12 cellular contexts compared by ENCODE assay signal in the genomic region with DNA sequence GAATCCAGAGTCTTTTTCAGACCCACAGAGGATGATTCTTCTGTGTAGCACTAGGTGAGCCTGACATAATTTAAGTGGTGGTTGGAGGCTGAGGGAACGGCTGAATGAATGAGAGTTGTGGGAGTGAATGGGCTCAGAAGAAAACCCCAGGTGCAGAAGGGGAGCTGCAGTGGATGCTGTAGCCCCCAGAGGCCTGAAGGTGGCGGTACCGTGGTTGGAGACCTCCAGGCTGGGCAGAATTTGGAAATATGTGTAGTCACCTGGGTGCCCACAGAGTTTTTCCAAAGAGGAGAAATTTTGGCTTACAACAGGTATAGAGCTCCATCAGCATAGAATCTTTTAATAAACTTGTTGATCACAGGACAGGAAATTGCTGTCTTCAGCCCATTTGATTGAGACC. TPM values are rescaled to one million over a fixed set of nuclear protein-coding genes. Genes with fewer than 3 reads are reported as not detected.
DNase-seq lines count a peak whose midpoint lies in the region; ATAC-seq, FAIRE-seq and TF ChIP-seq lines count a peak whose summit lies in the region.
"Had no signal": no experiment of that assay in that cellular context is flagged by ENCODE, and none has a peak within 500 bp of the region (broad histone marks: within the 10 kb centered on the region; RNA-seq: fewer than 3 reads in every experiment).

No MANE protein-coding gene starts in this region.

- intact Hi-C loops in HepG2 (cut with micrococcal nuclease; ENCODE audit: unreplicated experiment) (no loop called here), right lobe of liver (cut with DNase I) (loop anchor here in 1 of 2 donors (5.0 kb wide), 1 partner anchor 87 kb away; no protein-coding TSS in a partner anchor), endothelial cell of umbilical vein (cut with micrococcal nuclease) (loop anchor here (10.0 kb wide), 1 partner anchor 905 kb away; no protein-coding TSS in a partner anchor)

- CTCF ChIA-PET in HepG2 (lab: Yijun Ruan, JAX; ENCODE audit: low intra/inter-chr PET ratio, low total read pairs) (interaction anchor here (0.8 to 1.7 kb wide), 2 partner anchors 88 to 95 kb away, joined by 3 to 7 read pairs; no protein-coding TSS in a partner anchor), endothelial cell of umbilical vein (lab: Charles Lee) (interaction anchor here (0.6 to 1.0 kb wide), 5 partner anchors 65 to 95 kb away, joined by 3 to 7 read pairs (median 4); no protein-coding TSS in a partner anchor)

- H2AFZ ChIP-seq in HepG2 (ENCODE audit: low read length) (no peak overlapping the region), endothelial cell of umbilical vein (ENCODE audit: low read depth, low read length) (no peak overlapping the region)

- peaks cover 2 to 31% of the 10 kb centered on the region in 2 experiments; a peak in 4 of 5 replicates for H3K27me3 ChIP-seq in HepG2 (ENCODE audit: control insufficient read depth in 1 of 2, insufficient read depth in 2 of 2, low read length in 2 of 2)
- H3K27me3 ChIP-seq in right lobe of liver = peaks cover 2 to 4% of the 10 kb centered on the region in 2 donors
- H3K27me3 ChIP-seq in endothelial cell of umbilical vein (ENCODE audit: control insufficient read depth in 2 of 2, insufficient read depth in 2 of 2, low read length in 2 of 2) = peaks cover 31 to 36% of the 10 kb centered on the region in 2 experiments

- no peak overlapping the region for H3K4me2 ChIP-seq in HepG2 (ENCODE audit: low read depth, low read length)
- H3K4me2 ChIP-seq in endothelial cell of umbilical vein (ENCODE audit: insufficient read depth, low read length) = no peak overlapping the region

- H4K20me1 ChIP-seq in HepG2 (ENCODE audit: insufficient read depth, low read length) (no peaks in the 10 kb centered on the region), endothelial cell of umbilical vein (replicated peaks; ENCODE audit: control insufficient read depth, extremely low read depth, insufficient read depth, low read length) (no peaks in the 10 kb centered on the region)

- H3K9me3 ChIP-seq in HepG2 (ENCODE audit: low read length) (no peaks in the 10 kb centered on the region), right lobe of liver (no peaks in the 10 kb centered on the region), endothelial cell of umbilical vein (replicated peaks; ENCODE audit: control insufficient read depth, insufficient read depth, low read length) (no peaks in the 10 kb centered on the region)
- H3K9me3 ChIP-seq: uterus had no signal

- POLR2A ChIA-PET in HepG2 (lab: Yijun Ruan, JAX) = no interaction called here
- POLR2A ChIA-PET in endothelial cell of umbilical vein (lab: Charles Lee) = no interaction called here

- 1% methylated on average over 3 of the region's 3 CpGs for WGBS in HepG2 (ENCODE audit: low lambda C conversion rate)
- WGBS in right lobe of liver (ENCODE audit: insufficient coverage, low coverage, low lambda C conversion rate, missing lambda C conversion rate) = 20% methylated on average over 3 of the region's 3 CpGs

- H3K36me3 ChIP-seq in HepG2 (replicated peaks in 1 of 2; ENCODE audit: control insufficient read depth in 1 of 2, insufficient read depth in 2 of 2, low read length in 2 of 2) (no peaks in the 10 kb centered on the region; a peak in 1 of 5 replicates), right lobe of liver (no peaks in the 10 kb centered on the region), endothelial cell of umbilical vein (ENCODE audit: control insufficient read depth in 2 of 2, extremely low read depth in 1 of 2, insufficient read depth in 2 of 2, low read length in 2 of 2) (no peaks in the 10 kb centered on the region)
- H3K36me3 ChIP-seq: uterus had no signal

- H3K4me1 ChIP-seq in HepG2 (ENCODE audit: insufficient read depth, low read length) (peaks cover 18% of the 10 kb centered on the region), right lobe of liver (no peaks in the 10 kb centered on the region), endothelial cell of umbilical vein (ENCODE audit: control insufficient read depth, extremely low read depth, insufficient read depth, low read length) (peaks cover 4% of the 10 kb centered on the region)
- H3K4me1 ChIP-seq: uterus had no signal

- in situ Hi-C loops in HepG2 (cut with HindIII; ENCODE audit: extremely low pct_ligation_motif_present, low pct_unique_long_range_greater_than_20kb) = no loop called here

- H3K4me3 ChIP-seq in HepG2 (replicated peaks in 1 of 3; ENCODE audit: insufficient read depth in 1 of 3, low read depth in 2 of 3, low read length in 3 of 3) (no peak overlapping the region), right lobe of liver (no peak overlapping the region), endothelial cell of umbilical vein (replicated peaks in 1 of 3; ENCODE audit: insufficient read depth in 1 of 3, low read depth in 1 of 3, low read length in 3 of 3) (no peak overlapping the region)
- H3K4me3 ChIP-seq: uterus had no signal

- BruUV-seq in HepG2 (replicated peaks; lab: Mats Ljungman, UMichigan) = no TSS peak
- no TSS peak for BruUV-seq in endothelial cell of umbilical vein (replicated peaks; lab: Mats Ljungman, UMichigan)

- peak; percentile 27; the same call in 1 of the 2 replicates for TF ChIP-seq CTCF in HepG2 (CRISPR knock-in tag; IDR thresholded peaks at IDR 0.05)
- peak in 2 of 4 donors; percentile 7 to 8 for TF ChIP-seq CTCF in right lobe of liver (IDR thresholded peaks at IDR 0.05)
- peak; percentile 53 to 72 for TF ChIP-seq CTCF in endothelial cell of umbilical vein (IDR thresholded peaks at IDR 0.05; ENCODE audit: extremely low read depth in 1 of 2, insufficient read depth in 1 of 2, low read depth in 1 of 2, low read length in 2 of 2)

- no peak for TF ChIP-seq RAD21 in HepG2 (CRISPR knock-in tag; IDR thresholded peaks at IDR 0.05)

- TF ChIP-seq EP300 in HepG2 (IDR thresholded peaks at IDR 0.05; ENCODE audit: low read depth in 2 of 2, low read length in 2 of 2) = no peak
- TF ChIP-seq EP300 in HepG2 (CRISPR knock-in tag; IDR thresholded peaks at IDR 0.05; ENCODE audit: borderline replicate concordance) = no peak

- no peaks in the 10 kb centered on the region for H3K79me2 ChIP-seq in HepG2 (ENCODE audit: insufficient read depth, low read length)
- H3K79me2 ChIP-seq in endothelial cell of umbilical vein (ENCODE audit: control insufficient read depth, insufficient read depth, low read length) = no peaks in the 10 kb centered on the region

- H3K27ac ChIP-seq in HepG2 (ENCODE audit: extremely low read length, insufficient read depth, low read length) = no peak overlapping the region
- no peak overlapping the region for H3K27ac ChIP-seq in right lobe of liver
- no peak overlapping the region for H3K27ac ChIP-seq in endothelial cell of umbilical vein (ENCODE audit: insufficient read depth, low read depth, low read length)
- H3K27ac ChIP-seq: uterus had no signal

- FAIRE-seq in HepG2 (lab: Jason Lieb, UNC) (no peak), endothelial cell of umbilical vein (lab: Jason Lieb, UNC) (peak; percentile 18)
- FAIRE-seq: G401.6 had no signal

- DNase-seq in HepG2 (ENCODE audit: low spot score) (no peak), right lobe of liver (no peak), NAMALWA (ENCODE audit: low spot score) (peak; percentile 54), endothelial cell of umbilical vein (ENCODE audit: low read depth, low spot score) (no peak), ureter (ENCODE audit: low spot score) (peak; percentile 22), midbrain (lab: John Stamatoyannopoulos, UW) (no peak), AG08395 (ENCODE audit: low spot score) (no peak)
- DNase-seq: amniotic stem cell, nucleus accumbens, uterus had no signal

- ATAC-seq in HepG2 (no peak), right lobe of liver (no peak), HG03521 (IDR thresholded peaks at IDR 0.05; ENCODE audit: unreplicated experiment) (no peak)

- no peaks in the 10 kb centered on the region for H3K9me1 ChIP-seq in endothelial cell of umbilical vein (replicated peaks; ENCODE audit: control insufficient read depth, extremely low read depth, insufficient read depth, low read length)

- no peak overlapping the region for H3K9ac ChIP-seq in HepG2 (ENCODE audit: insufficient read depth, low read depth, low read length)
- H3K9ac ChIP-seq in endothelial cell of umbilical vein (replicated peaks; ENCODE audit: extremely low read depth, insufficient read depth, low read length) = no peak overlapping the region

- TF ChIP-seq POLR2A in HepG2 (IDR thresholded peaks at IDR 0.05; ENCODE audit: insufficient read depth in 1 of 2, low read depth in 2 of 2, low read length in 2 of 2) (no peak), right lobe of liver (IDR thresholded peaks at IDR 0.05) (no peak), endothelial cell of umbilical vein (IDR thresholded peaks at IDR 0.05; ENCODE audit: low read depth, low read length) (no peak)

- dilution Hi-C loops in endothelial cell of umbilical vein (cut with MboI; ENCODE audit: extremely low pct_ligation_motif_present, low sequenced_read_pairs) = no loop called here

RNA-seq across cellular contexts. Expression of a gene that starts 6.5 kb away (rescaled TPM):
- total RNA-seq in HepG2 (2016; rRNA removed; fragmentation: Illumina TruSeq; extraction: Trizol) (not detected in 2 replicates), right lobe of liver (not detected), endothelial cell of umbilical vein (0.74 and 1.6 TPM in 2 replicates), ureter (5.2 TPM)
- not detected in 2 replicates for total RNA-seq in HepG2 (2016; cell fraction: cytosol; rRNA removed; fragmentation: Illumina TruSeq; extraction: Trizol; ENCODE audit: low read depth)
- total RNA-seq in HepG2 (2016; cell fraction: insoluble cytoplasmic fraction; rRNA removed; fragmentation: Illumina TruSeq; extraction: Trizol) = not detected in 2 replicates
- total RNA-seq in HepG2 (2016; cell fraction: membrane; rRNA removed; fragmentation: Illumina TruSeq; extraction: Trizol) = not detected in 2 replicates
- total RNA-seq in HepG2 (2016; cell fraction: nucleus; rRNA removed; fragmentation: Illumina TruSeq; extraction: Trizol) = not detected in 2 replicates
- polyA plus RNA-seq in HepG2 (2011; rRNA removed) (not detected in 2 replicates), endothelial cell of umbilical vein (2.1 and 3.3 TPM in 2 replicates)
- not detected in 2 replicates for polyA plus RNA-seq in HepG2 (2011; cell fraction: cytosol; rRNA removed)
- not detected in 2 replicates for polyA plus RNA-seq in HepG2 (2011; cell fraction: nucleus; rRNA removed)
- polyA plus RNA-seq in HepG2 (2012) = not detected in 2 replicates
- polyA plus RNA-seq in HepG2 (2016; cell fraction: cytosol; fragmentation: Illumina TruSeq; extraction: Trizol; ENCODE audit: low read depth) = not detected in 2 replicates
- not detected in 2 replicates for polyA plus RNA-seq in HepG2 (2016; cell fraction: insoluble cytoplasmic fraction; fragmentation: Illumina TruSeq; extraction: Trizol; ENCODE audit: low read depth)
- not detected in 2 replicates for polyA plus RNA-seq in HepG2 (2016; cell fraction: membrane; fragmentation: Illumina TruSeq; extraction: Trizol; ENCODE audit: low read depth)
- not detected in 2 replicates for polyA plus RNA-seq in HepG2 (2016; cell fraction: nucleus; fragmentation: Illumina TruSeq; extraction: Trizol; ENCODE audit: insufficient read depth, low read depth)
- polyA minus RNA-seq in HepG2 (2011; rRNA and poly(A)+ RNA removed; ENCODE audit: low replicate concordance) = 6.1 TPM in 1 of 2 replicates, not detected in the other
- not detected in 2 replicates for polyA minus RNA-seq in HepG2 (2011; cell fraction: cytosol; rRNA and poly(A)+ RNA removed)
- polyA minus RNA-seq in HepG2 (2011; cell fraction: nucleus; rRNA and poly(A)+ RNA removed) = not detected in 2 replicates
- 2.3 and 2.6 TPM in 2 replicates for polyA plus RNA-seq in endothelial cell of umbilical vein (2011; cell fraction: cytosol; rRNA removed)
- 0.86 and 1.2 TPM in 2 replicates for polyA plus RNA-seq in endothelial cell of umbilical vein (2011; cell fraction: nucleus; rRNA removed)
- polyA plus RNA-seq in endothelial cell of umbilical vein (2012) = 1.7 and 2.4 TPM in 2 replicates
- polyA minus RNA-seq in endothelial cell of umbilical vein = 0.44 and 3.4 TPM in 2 replicates
- polyA minus RNA-seq in endothelial cell of umbilical vein (2011; cell fraction: cytosol; rRNA and poly(A)+ RNA removed) = 1.2 TPM
- 0.43 TPM in 1 of 2 replicates, not detected in the other for polyA minus RNA-seq in endothelial cell of umbilical vein (2011; cell fraction: nucleus; rRNA and poly(A)+ RNA removed)

RNA-seq across cellular contexts. Expression of a gene that starts 12.4 kb away (rescaled TPM):
- not detected in 2 replicates for total RNA-seq in HepG2 (2016; rRNA removed; fragmentation: Illumina TruSeq; extraction: Trizol)
- not detected in 2 replicates for total RNA-seq in HepG2 (2016; cell fraction: cytosol; rRNA removed; fragmentation: Illumina TruSeq; extraction: Trizol; ENCODE audit: low read depth)
- not detected in 2 replicates for total RNA-seq in HepG2 (2016; cell fraction: insoluble cytoplasmic fraction; rRNA removed; fragmentation: Illumina TruSeq; extraction: Trizol)
- total RNA-seq in HepG2 (2016; cell fraction: membrane; rRNA removed; fragmentation: Illumina TruSeq; extraction: Trizol) = not detected in 2 replicates
- not detected in 2 replicates for total RNA-seq in HepG2 (2016; cell fraction: nucleus; rRNA removed; fragmentation: Illumina TruSeq; extraction: Trizol)
- not detected in 2 replicates for polyA plus RNA-seq in HepG2 (2011; rRNA removed)
- not detected in 2 replicates for polyA plus RNA-seq in HepG2 (2011; cell fraction: cytosol; rRNA removed)
- polyA plus RNA-seq in HepG2 (2011; cell fraction: nucleus; rRNA removed) = not detected in 2 replicates
- polyA plus RNA-seq in HepG2 (2012) = not detected in 2 replicates
- not detected in 2 replicates for polyA plus RNA-seq in HepG2 (2016; cell fraction: cytosol; fragmentation: Illumina TruSeq; extraction: Trizol; ENCODE audit: low read depth)
- polyA plus RNA-seq in HepG2 (2016; cell fraction: insoluble cytoplasmic fraction; fragmentation: Illumina TruSeq; extraction: Trizol; ENCODE audit: low read depth) = not detected in 2 replicates
- polyA plus RNA-seq in HepG2 (2016; cell fraction: membrane; fragmentation: Illumina TruSeq; extraction: Trizol; ENCODE audit: low read depth) = not detected in 2 replicates
- polyA plus RNA-seq in HepG2 (2016; cell fraction: nucleus; fragmentation: Illumina TruSeq; extraction: Trizol; ENCODE audit: insufficient read depth, low read depth) = not detected in 2 replicates
- polyA minus RNA-seq in HepG2 (2011; rRNA and poly(A)+ RNA removed; ENCODE audit: low replicate concordance) = not detected in 2 replicates
- not detected in 2 replicates for polyA minus RNA-seq in HepG2 (2011; cell fraction: cytosol; rRNA and poly(A)+ RNA removed)
- polyA minus RNA-seq in HepG2 (2011; cell fraction: nucleus; rRNA and poly(A)+ RNA removed) = not detected in 2 replicates
- 1 to 10 TPM in 1 of 6 experiments, under 1 TPM in 5; 0.20 to 1.1 (median 0.26) TPM for total RNA-seq in right lobe of liver
- 7.0 and 14.0 TPM in 2 replicates for total RNA-seq in endothelial cell of umbilical vein
- polyA plus RNA-seq in endothelial cell of umbilical vein = 22.8 and 26.4 TPM in 2 replicates
- 20.7 and 22.3 TPM in 2 replicates for polyA plus RNA-seq in endothelial cell of umbilical vein (2011; cell fraction: cytosol; rRNA removed)
- polyA plus RNA-seq in endothelial cell of umbilical vein (2011; cell fraction: nucleus; rRNA removed) = 10.9 and 12.0 TPM in 2 replicates
- polyA plus RNA-seq in endothelial cell of umbilical vein (2012) = 9.9 and 10.3 TPM in 2 replicates
- polyA minus RNA-seq in endothelial cell of umbilical vein = 12.2 and 14.6 TPM in 2 replicates
- polyA minus RNA-seq in endothelial cell of umbilical vein (2011; cell fraction: cytosol; rRNA and poly(A)+ RNA removed) = not detected
- polyA minus RNA-seq in endothelial cell of umbilical vein (2011; cell fraction: nucleus; rRNA and poly(A)+ RNA removed) = 1.7 and 2.7 TPM in 2 replicates
- 3.0 TPM for total RNA-seq in ureter

RNA-seq across cellular contexts. Expression of a gene that starts 31.5 kb away (rescaled TPM):
- not detected in 2 replicates for total RNA-seq in HepG2 (2016; rRNA removed; fragmentation: Illumina TruSeq; extraction: Trizol)
- not detected in 2 replicates for total RNA-seq in HepG2 (2016; cell fraction: cytosol; rRNA removed; fragmentation: Illumina TruSeq; extraction: Trizol; ENCODE audit: low read depth)
- total RNA-seq in HepG2 (2016; cell fraction: insoluble cytoplasmic fraction; rRNA removed; fragmentation: Illumina TruSeq; extraction: Trizol) = not detected in 2 replicates
- total RNA-seq in HepG2 (2016; cell fraction: membrane; rRNA removed; fragmentation: Illumina TruSeq; extraction: Trizol) = not detected in 2 replicates
- not detected in 2 replicates for total RNA-seq in HepG2 (2016; cell fraction: nucleus; rRNA removed; fragmentation: Illumina TruSeq; extraction: Trizol)
- not detected in 2 replicates for polyA plus RNA-seq in HepG2 (2011; rRNA removed)
- not detected in 2 replicates for polyA plus RNA-seq in HepG2 (2011; cell fraction: cytosol; rRNA removed)
- polyA plus RNA-seq in HepG2 (2011; cell fraction: nucleus; rRNA removed) = not detected in 2 replicates
- not detected in 2 replicates for polyA plus RNA-seq in HepG2 (2012)
- polyA plus RNA-seq in HepG2 (2016; cell fraction: cytosol; fragmentation: Illumina TruSeq; extraction: Trizol; ENCODE audit: low read depth) = not detected in 2 replicates
- polyA plus RNA-seq in HepG2 (2016; cell fraction: insoluble cytoplasmic fraction; fragmentation: Illumina TruSeq; extraction: Trizol; ENCODE audit: low read depth) = not detected in 2 replicates
- not detected in 2 replicates for polyA plus RNA-seq in HepG2 (2016; cell fraction: membrane; fragmentation: Illumina TruSeq; extraction: Trizol; ENCODE audit: low read depth)
- polyA plus RNA-seq in HepG2 (2016; cell fraction: nucleus; fragmentation: Illumina TruSeq; extraction: Trizol; ENCODE audit: insufficient read depth, low read depth) = not detected in 2 replicates
- polyA minus RNA-seq in HepG2 (2011; rRNA and poly(A)+ RNA removed; ENCODE audit: low replicate concordance) = 19.1 TPM in 1 of 2 replicates, not detected in the other
- polyA minus RNA-seq in HepG2 (2011; cell fraction: cytosol; rRNA and poly(A)+ RNA removed) = not detected in 2 replicates
- polyA minus RNA-seq in HepG2 (2011; cell fraction: nucleus; rRNA and poly(A)+ RNA removed) = not detected in 2 replicates
- not detected for total RNA-seq in right lobe of liver
- not detected in 2 replicates for total RNA-seq in endothelial cell of umbilical vein
- polyA plus RNA-seq in endothelial cell of umbilical vein = 0.04 TPM in 1 of 2 replicates, not detected in the other
- polyA plus RNA-seq in endothelial cell of umbilical vein (2011; cell fraction: cytosol; rRNA removed) = not detected in 2 replicates
- not detected in 2 replicates for polyA plus RNA-seq in endothelial cell of umbilical vein (2011; cell fraction: nucleus; rRNA removed)
- polyA plus RNA-seq in endothelial cell of umbilical vein (2012) = not detected in 2 replicates
- polyA minus RNA-seq in endothelial cell of umbilical vein = not detected in 2 replicates
- polyA minus RNA-seq in endothelial cell of umbilical vein (2011; cell fraction: cytosol; rRNA and poly(A)+ RNA removed) = 7.4 TPM
- 0.19 TPM in 1 of 2 replicates, not detected in the other for polyA minus RNA-seq in endothelial cell of umbilical vein (2011; cell fraction: nucleus; rRNA and poly(A)+ RNA removed)
- 5.5 TPM for total RNA-seq in ureter

RNA-seq across cellular contexts. Expression of a gene that starts 34.3 kb away (rescaled TPM):
- total RNA-seq in HepG2 (2016; rRNA removed; fragmentation: Illumina TruSeq; extraction: Trizol) = 0.04 TPM in 1 of 2 replicates, not detected in the other
- total RNA-seq in HepG2 (2016; cell fraction: cytosol; rRNA removed; fragmentation: Illumina TruSeq; extraction: Trizol; ENCODE audit: low read depth) = not detected in 2 replicates
- total RNA-seq in HepG2 (2016; cell fraction: insoluble cytoplasmic fraction; rRNA removed; fragmentation: Illumina TruSeq; extraction: Trizol) = 0.06 TPM in 1 of 2 replicates, not detected in the other
- not detected in 2 replicates for total RNA-seq in HepG2 (2016; cell fraction: membrane; rRNA removed; fragmentation: Illumina TruSeq; extraction: Trizol)
- 0.12 TPM in 1 of 2 replicates, not detected in the other for total RNA-seq in HepG2 (2016; cell fraction: nucleus; rRNA removed; fragmentation: Illumina TruSeq; extraction: Trizol)
- 0.08 and 0.09 TPM in 2 replicates for polyA plus RNA-seq in HepG2 (2011; rRNA removed)
- polyA plus RNA-seq in HepG2 (2011; cell fraction: cytosol; rRNA removed) = 0.11 and 0.13 TPM in 2 replicates
- polyA plus RNA-seq in HepG2 (2011; cell fraction: nucleus; rRNA removed) = 0.05 and 0.10 TPM in 2 replicates
- polyA plus RNA-seq in HepG2 (2012) = 0.27 and 0.39 TPM in 2 replicates
- not detected in 2 replicates for polyA plus RNA-seq in HepG2 (2016; cell fraction: cytosol; fragmentation: Illumina TruSeq; extraction: Trizol; ENCODE audit: low read depth)
- 0.09 TPM in 1 of 2 replicates, not detected in the other for polyA plus RNA-seq in HepG2 (2016; cell fraction: insoluble cytoplasmic fraction; fragmentation: Illumina TruSeq; extraction: Trizol; ENCODE audit: low read depth)
- polyA plus RNA-seq in HepG2 (2016; cell fraction: membrane; fragmentation: Illumina TruSeq; extraction: Trizol; ENCODE audit: low read depth) = not detected in 2 replicates
- 0.16 TPM in 1 of 2 replicates, not detected in the other for polyA plus RNA-seq in HepG2 (2016; cell fraction: nucleus; fragmentation: Illumina TruSeq; extraction: Trizol; ENCODE audit: insufficient read depth, low read depth)
- polyA minus RNA-seq in HepG2 (2011; rRNA and poly(A)+ RNA removed; ENCODE audit: low replicate concordance) = 0.06 and 0.21 TPM in 2 replicates
- polyA minus RNA-seq in HepG2 (2011; cell fraction: cytosol; rRNA and poly(A)+ RNA removed) = not detected in 2 replicates
- 0.12 and 0.13 TPM in 2 replicates for polyA minus RNA-seq in HepG2 (2011; cell fraction: nucleus; rRNA and poly(A)+ RNA removed)
- under 1 TPM in 5 of 6 experiments, not detected in 1; 0.07 to 0.43 (median 0.12) TPM for total RNA-seq in right lobe of liver
- total RNA-seq in endothelial cell of umbilical vein = 0.33 and 2.3 TPM in 2 replicates
- 1.1 and 1.4 TPM in 2 replicates for polyA plus RNA-seq in endothelial cell of umbilical vein
- 1.8 and 1.9 TPM in 2 replicates for polyA plus RNA-seq in endothelial cell of umbilical vein (2011; cell fraction: cytosol; rRNA removed)
- 1.3 and 1.5 TPM in 2 replicates for polyA plus RNA-seq in endothelial cell of umbilical vein (2011; cell fraction: nucleus; rRNA removed)
- 0.85 and 1.2 TPM in 2 replicates for polyA plus RNA-seq in endothelial cell of umbilical vein (2012)
- 0.61 and 0.96 TPM in 2 replicates for polyA minus RNA-seq in endothelial cell of umbilical vein
- polyA minus RNA-seq in endothelial cell of umbilical vein (2011; cell fraction: cytosol; rRNA and poly(A)+ RNA removed) = 0.31 TPM
- 0.53 and 0.63 TPM in 2 replicates for polyA minus RNA-seq in endothelial cell of umbilical vein (2011; cell fraction: nucleus; rRNA and poly(A)+ RNA removed)
- total RNA-seq in ureter = 2.5 TPM
- total RNA-seq: uterus had no signal

Comparison
In these comparisons a context has a peak if more than half of its experiments do, and no peak if none do; other contexts are left out.
1. DNase-seq: peak in NAMALWA (single experiment) and ureter (single experiment); none in HepG2 (single experiment), right lobe of liver (0 of 3), endothelial cell of umbilical vein (single experiment), midbrain (single experiment) and AG08395 (single experiment).